In the genomic region with DNA sequence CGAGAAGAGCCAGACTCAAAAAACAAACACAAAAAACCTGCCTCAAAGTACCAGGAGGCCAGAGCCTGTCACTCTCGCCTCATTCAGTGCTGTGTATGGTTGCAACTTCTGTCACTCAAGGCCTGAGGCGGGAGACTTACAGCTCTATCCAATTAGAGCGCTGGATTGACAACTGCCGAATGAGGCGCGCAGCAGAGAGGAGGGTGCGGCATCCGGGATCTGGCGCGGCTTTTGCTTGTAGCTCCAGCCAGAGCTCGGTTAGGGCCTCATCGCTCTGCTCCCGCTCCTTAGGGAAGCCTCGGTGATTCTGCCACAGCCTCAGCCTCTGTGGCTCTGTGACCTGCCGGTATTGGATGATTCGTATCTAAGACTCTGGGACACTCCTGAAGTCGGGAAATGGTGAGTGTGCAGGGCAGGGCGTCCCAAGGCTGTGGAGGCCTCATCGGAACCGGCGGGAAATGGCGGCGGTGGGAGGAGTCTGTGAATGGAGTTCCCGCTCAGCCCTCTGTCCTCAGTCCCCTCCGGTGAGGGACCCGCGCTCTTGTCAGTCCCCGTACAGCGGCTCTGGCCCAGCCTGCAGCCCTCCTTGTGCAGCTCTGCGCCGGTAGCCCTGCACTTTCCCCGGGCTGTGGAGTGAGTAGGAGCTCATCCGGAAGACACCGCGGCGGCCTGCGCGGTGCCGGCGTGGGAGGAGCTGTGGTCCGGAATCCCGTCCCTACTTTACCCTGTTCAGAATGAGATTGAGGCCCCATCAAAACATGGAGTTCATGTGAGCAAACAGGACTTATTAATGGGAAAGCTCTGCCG, we compare ENCODE assay signal across 8 cellular contexts. TPM values are rescaled to one million over a fixed set of nuclear protein-coding genes. Genes with fewer than 3 reads are reported as not detected.
A peak's percentile ranks its signal among the peaks of the same experiment; 100 is the strongest.
DNase-seq lines count a peak whose midpoint lies in the region; ATAC-seq and TF ChIP-seq lines count a peak whose summit lies in the region.

Gene ZNF718 (plus strand): TSS at position 227 of the 807 bp plus-strand sequence. CDS start 170 bp downstream, at position 397.

- H3K4me3 ChIP-seq in GM12865 (ENCODE audit: low read depth, low read length) (peak within 1 kb of the TSS; percentile 81), astrocyte of the cerebellum (ENCODE audit: low read depth, low read length) (peak within 1 kb of the TSS; percentile 88)

- peaks cover 36% of the 10 kb centered on the region for H3K9me3 Mint-ChIP-seq in T-helper 2 cell treated with Interferon-gamma antibody and Interleukin-4, amounts not matched to agents 5 μg/mL and 100 μg/mL, for 36 hours

- peaks cover 47% of the 10 kb centered on the region for H3K36me3 Mint-ChIP-seq in T-helper 2 cell treated with Interferon-gamma antibody and Interleukin-4, amounts not matched to agents 5 μg/mL and 100 μg/mL, for 36 hours (ENCODE audit: low read depth)

- ATAC-seq in HG02678 (IDR thresholded peaks at IDR 0.05; ENCODE audit: unreplicated experiment) = peak; percentile 97

- H3K27me3 Mint-ChIP-seq in T-helper 2 cell treated with Interferon-gamma antibody and Interleukin-4, amounts not matched to agents 5 μg/mL and 100 μg/mL, for 36 hours (ENCODE audit: low read depth) = no peaks in the 10 kb centered on the region

- peak within 1 kb of the TSS; percentile 100 for H3K27ac Mint-ChIP-seq in T-helper 2 cell treated with Interferon-gamma antibody and Interleukin-4, amounts not matched to agents 5 μg/mL and 100 μg/mL, for 36 hours

- TF ChIP-seq CTCF in GM12865 (IDR thresholded peaks at IDR 0.05; ENCODE audit: insufficient read depth, low read depth, low read length, missing control alignments) = no peak
- no peak for TF ChIP-seq CTCF in astrocyte of the cerebellum (IDR thresholded peaks at IDR 0.05; ENCODE audit: low read depth, low read length, missing control alignments)

- in situ Hi-C loops in astrocyte of the cerebellum (cut with HindIII; ENCODE audit: low sequenced_read_pairs) = no loop called here

- H3K4me1 Mint-ChIP-seq in T-helper 2 cell treated with Interferon-gamma antibody and Interleukin-4, amounts not matched to agents 5 μg/mL and 100 μg/mL, for 36 hours (ENCODE audit: low read depth) = peaks cover 16% of the 10 kb centered on the region

- peak within 1 kb of the TSS; percentile 96 for H3K4me3 Mint-ChIP-seq in T-helper 2 cell treated with Interferon-gamma antibody and Interleukin-4, amounts not matched to agents 5 μg/mL and 100 μg/mL, for 36 hours

- peak; percentile 98 for DNase-seq in GM12865 (ENCODE audit: low read depth)
- peak; percentile 97 for DNase-seq in NCI-H1436 (lab: John Stamatoyannopoulos, UW)
- peak; percentile 91 for DNase-seq in T-helper 2 cell treated with Interferon-gamma antibody and Interleukin-4, amounts not matched to agents 5 μg/mL and 100 μg/mL, for 36 hours (ENCODE audit: low spot score)
- DNase-seq in astrocyte of the cerebellum (ENCODE audit: low read depth) = peak; percentile 92
- DNase-seq in hepatic stellate cell (ENCODE audit: low spot score) = peak; percentile 96
- peak; percentile 94 for DNase-seq in renal cortical epithelial cell (ENCODE audit: low read depth)
- DNase-seq in A172 (ENCODE audit: low spot score) = no peak

RNA-seq across cellular contexts. Expression of gene ZNF718, which starts in this region (rescaled TPM):
- 3.6 and 7.1 TPM in 2 replicates for total RNA-seq in renal cortical epithelial cell
- total RNA-seq in A172 (2014; rRNA removed; shearing (Covaris generic)) = not detected in 2 replicates
